ENCODE assay signal across 11 cellular contexts in genomic region chr21:43262427-43262826, GRCh38.
DNase-seq lines count a peak whose midpoint lies in the region; ATAC-seq, FAIRE-seq and TF ChIP-seq lines count a peak whose summit lies in the region.
"Had no signal": no experiment of that assay in that cellular context is flagged by ENCODE, and none has a peak within 500 bp of the region (broad histone marks: within the 10 kb centered on the region; RNA-seq: fewer than 3 reads in every experiment).

No MANE protein-coding gene starts in this region.

- no peaks in the 10 kb centered on the region for H3K4me1 ChIP-seq in A673 (ENCODE audit: insufficient read depth, low read length, poor library complexity, severe bottlenecking)
- no peaks in the 10 kb centered on the region for H3K4me1 ChIP-seq in gastroesophageal sphincter
- H3K4me1 ChIP-seq in mucosa of descending colon (ENCODE audit: low read depth) = no peaks in the 10 kb centered on the region

- H3K27ac Mint-ChIP-seq in activated CD8-positive, alpha-beta T cell treated with anti-CD3 and anti-CD28 coated beads, Interleukin-2, amount 10 ng/mL, durations not matched to agents 7 days and 5 days = no peak overlapping the region
- H3K27ac Mint-ChIP-seq: activated naive CD4-positive, alpha-beta T cell treated with anti-CD3 and anti-CD28 coated beads, Interleukin-2, amount 10 ng/mL, durations not matched to agents 7 days and 5 days had no signal

- BruUV-seq in A673 (replicated peaks; lab: Mats Ljungman, UMichigan) = no TSS peak

- TF ChIP-seq CTCF in A673 (conservative IDR thresholded peaks at IDR 0.05; ENCODE audit: low read depth, low read length) (no peak), gastroesophageal sphincter (IDR thresholded peaks at IDR 0.05) (no peak), mucosa of descending colon (IDR thresholded peaks at IDR 0.05) (no peak)

- H3K4me3 ChIP-seq in A673 (ENCODE audit: low read depth, low read length, poor library complexity, severe bottlenecking) (no peak overlapping the region), gastroesophageal sphincter (no peak overlapping the region), mucosa of descending colon (no peak overlapping the region)
- H3K4me3 ChIP-seq: dorsolateral prefrontal cortex had no signal

- H3K27me3 ChIP-seq in A673 (replicated peaks; ENCODE audit: insufficient read depth, low read depth, low read length, poor library complexity) = no peaks in the 10 kb centered on the region
- no peaks in the 10 kb centered on the region for H3K27me3 ChIP-seq in gastroesophageal sphincter
- H3K27me3 ChIP-seq: dorsolateral prefrontal cortex had no signal

- TF ChIP-seq EP300 in gastroesophageal sphincter (IDR thresholded peaks at IDR 0.05) = no peak

- intact Hi-C loops in A673 (cut with micrococcal nuclease; ENCODE audit: unreplicated experiment) = no loop called here
- intact Hi-C loops in mucosa of descending colon (cut with DNase I, micrococcal nuclease) = no loop called here

- H3K27me3 Mint-ChIP-seq in activated CD8-positive, alpha-beta T cell treated with anti-CD3 and anti-CD28 coated beads, Interleukin-2, amount 10 ng/mL, durations not matched to agents 7 days and 5 days (ENCODE audit: low read depth) = peaks cover 3% of the 10 kb centered on the region
- H3K27me3 Mint-ChIP-seq: activated naive CD4-positive, alpha-beta T cell treated with anti-CD3 and anti-CD28 coated beads, Interleukin-2, amount 10 ng/mL, durations not matched to agents 7 days and 5 days had no signal

- H3K36me3 ChIP-seq in A673 (ENCODE audit: insufficient read depth, low read length, poor library complexity, severe bottlenecking) = no peaks in the 10 kb centered on the region
- no peaks in the 10 kb centered on the region for H3K36me3 ChIP-seq in gastroesophageal sphincter
- no peaks in the 10 kb centered on the region for H3K36me3 ChIP-seq in mucosa of descending colon (ENCODE audit: low read depth)

- CTCF ChIA-PET in A673 (lab: Charles Lee) = no interaction called here
- CTCF ChIA-PET in activated CD8-positive, alpha-beta T cell treated with anti-CD3 and anti-CD28 coated beads, Interleukin-2, amount 10 ng/mL, durations not matched to agents 7 days and 5 days (lab: Charles Lee) = no interaction called here

- no peak overlapping the region for H3K4me3 Mint-ChIP-seq in activated CD8-positive, alpha-beta T cell treated with anti-CD3 and anti-CD28 coated beads, Interleukin-2, amount 10 ng/mL, durations not matched to agents 7 days and 5 days
- H3K4me3 Mint-ChIP-seq: activated naive CD4-positive, alpha-beta T cell treated with anti-CD3 and anti-CD28 coated beads, Interleukin-2, amount 10 ng/mL, durations not matched to agents 7 days and 5 days had no signal

- no peak overlapping the region for H3K27ac ChIP-seq in A673 (ENCODE audit: low read depth, low read length, poor library complexity, severe bottlenecking)
- H3K27ac ChIP-seq in gastroesophageal sphincter = no peak overlapping the region
- H3K27ac ChIP-seq: dorsolateral prefrontal cortex had no signal

- peak; percentile 20 for DNase-seq in A673 (ENCODE audit: low spot score)
- peak; percentile 24 for DNase-seq in activated CD8-positive, alpha-beta T cell treated with anti-CD3 and anti-CD28 coated beads, Interleukin-2, amount 10 ng/mL, durations not matched to agents 7 days and 5 days
- peak in 1 of 3 donors; percentile 59 for DNase-seq in mucosa of descending colon
- DNase-seq in cerebellum (ENCODE audit: low spot score) = no peak
- no peak for DNase-seq in HTR-8/SVneo (ENCODE audit: insufficient read length, low spot score)
- no peak for DNase-seq in hippocampal formation (lab: John Stamatoyannopoulos, UW)
- DNase-seq: activated naive CD4-positive, alpha-beta T cell treated with anti-CD3 and anti-CD28 coated beads, Interleukin-2, amount 10 ng/mL, durations not matched to agents 7 days and 5 days; NCI-H2029 had no signal

- no peak for TF ChIP-seq POLR2A in gastroesophageal sphincter (IDR thresholded peaks at IDR 0.05)

- no peaks in the 10 kb centered on the region for H3K9me3 Mint-ChIP-seq in activated CD8-positive, alpha-beta T cell treated with anti-CD3 and anti-CD28 coated beads, Interleukin-2, amount 10 ng/mL, durations not matched to agents 7 days and 5 days (ENCODE audit: insufficient read depth)

- H3K4me1 Mint-ChIP-seq in activated CD8-positive, alpha-beta T cell treated with anti-CD3 and anti-CD28 coated beads, Interleukin-2, amount 10 ng/mL, durations not matched to agents 7 days and 5 days (ENCODE audit: low read depth) = no peaks in the 10 kb centered on the region
- H3K4me1 Mint-ChIP-seq: activated naive CD4-positive, alpha-beta T cell treated with anti-CD3 and anti-CD28 coated beads, Interleukin-2, amount 10 ng/mL, durations not matched to agents 7 days and 5 days had no signal

- H3K9me3 ChIP-seq in A673 (ENCODE audit: low read depth, low read length, poor library complexity, severe bottlenecking) (peaks cover 4% of the 10 kb centered on the region), gastroesophageal sphincter (no peaks in the 10 kb centered on the region), mucosa of descending colon (no peaks in the 10 kb centered on the region)

- H3K36me3 Mint-ChIP-seq in activated CD8-positive, alpha-beta T cell treated with anti-CD3 and anti-CD28 coated beads, Interleukin-2, amount 10 ng/mL, durations not matched to agents 7 days and 5 days (ENCODE audit: low read depth) = no peaks in the 10 kb centered on the region
- H3K36me3 Mint-ChIP-seq: activated naive CD4-positive, alpha-beta T cell treated with anti-CD3 and anti-CD28 coated beads, Interleukin-2, amount 10 ng/mL, durations not matched to agents 7 days and 5 days had no signal

- ATAC-seq in activated CD8-positive, alpha-beta T cell treated with anti-CD3 and anti-CD28 coated beads, Interleukin-2, amount 10 ng/mL, durations not matched to agents 7 days and 5 days = peak; percentile 55
- peak; percentile 73 for ATAC-seq in gastroesophageal sphincter
- peak; percentile 64 for ATAC-seq in mucosa of descending colon
- no peak for ATAC-seq in GM21529 (IDR thresholded peaks at IDR 0.05; ENCODE audit: unreplicated experiment)

- POLR2A ChIA-PET in A673 (lab: Charles Lee; ENCODE audit: low non-redundant PET) = no interaction called here
- POLR2A ChIA-PET in activated CD8-positive, alpha-beta T cell treated with anti-CD3 and anti-CD28 coated beads, Interleukin-2, amount 10 ng/mL, durations not matched to agents 7 days and 5 days (lab: Charles Lee) = no interaction called here

- no CpG with 5 or more reads among the region's 1 CpG for WGBS in gastroesophageal sphincter (ENCODE audit: low coverage in 1 of 2), 2 donors

- no peak for FAIRE-seq in HTR-8/SVneo (lab: Jason Lieb, UNC)

Comparison
In these comparisons a context has a peak if more than half of its experiments do, and no peak if none do; other contexts are left out.
1. DNase-seq: peak in A673 (single experiment) and activated CD8-positive, alpha-beta T cell treated with anti-CD3 and anti-CD28 coated beads, Interleukin-2, amount 10 ng/mL, durations not matched to agents 7 days and 5 days (single experiment); none in cerebellum (single experiment), HTR-8/SVneo (single experiment) and hippocampal formation (0 of 2).